ENCODE assay signal across 8 cellular contexts in genomic region chr9:12640021-12640587, GRCh38. TPM values are rescaled to one million over a fixed set of nuclear protein-coding genes. Genes with fewer than 3 reads are reported as not detected.
DNase-seq lines count a peak whose midpoint lies in the region; ATAC-seq and FAIRE-seq lines count a peak whose summit lies in the region.

No MANE protein-coding gene starts in this region.

- in situ Hi-C loops in SK-MEL-5 (cut with HindIII; ENCODE audit: low pct_unique_long_range_greater_than_20kb, low sequenced_read_pairs), result no loop called here

- H3K9me3 Mint-ChIP-seq in activated CD4-positive, alpha-beta memory T cell treated with anti-CD3 and anti-CD28 coated beads for 36 hours, result peaks cover 28% of the 10 kb centered on the region

- peak; percentile 23 for DNase-seq in GM03348 (ENCODE audit: low spot score)
- peak; percentile 57 for DNase-seq in LoVo (ENCODE audit: low spot score)
- DNase-seq in SK-MEL-5 (ENCODE audit: low read depth, low spot score), result peak; percentile 80
- DNase-seq in left cardiac atrium, result no peak
- DNase-seq in urothelium cell line (ENCODE audit: low spot score), result peak; percentile 2
- DNase-seq in activated CD4-positive, alpha-beta memory T cell treated with anti-CD3 and anti-CD28 coated beads for 36 hours, result no peak

- H3K4me3 Mint-ChIP-seq in activated CD4-positive, alpha-beta memory T cell treated with anti-CD3 and anti-CD28 coated beads for 36 hours, result no peak overlapping the region

- ATAC-seq in left cardiac atrium (peak; percentile 48 to 50), GM18873 (IDR thresholded peaks at IDR 0.05; ENCODE audit: low FRiP score, unreplicated experiment) (no peak), GM18502 (IDR thresholded peaks at IDR 0.05; ENCODE audit: poor library complexity, unreplicated experiment) (no peak)

- H3K4me1 Mint-ChIP-seq in activated CD4-positive, alpha-beta memory T cell treated with anti-CD3 and anti-CD28 coated beads for 36 hours (ENCODE audit: low read depth), result no peaks in the 10 kb centered on the region

- H3K36me3 Mint-ChIP-seq in activated CD4-positive, alpha-beta memory T cell treated with anti-CD3 and anti-CD28 coated beads for 36 hours, result no peaks in the 10 kb centered on the region

- CTCF ChIA-PET in activated CD4-positive, alpha-beta memory T cell treated with anti-CD3 and anti-CD28 coated beads for 36 hours (lab: Charles Lee), result interaction anchor here (0.6 kb wide), 1 partner anchor 342 kb away, joined by 3 read pairs; no protein-coding TSS in a partner anchor

- H3K27me3 Mint-ChIP-seq in activated CD4-positive, alpha-beta memory T cell treated with anti-CD3 and anti-CD28 coated beads for 36 hours, result no peaks in the 10 kb centered on the region

- no peak for FAIRE-seq in urothelium cell line (lab: Jason Lieb, UNC)

- POLR2A ChIA-PET in activated CD4-positive, alpha-beta memory T cell treated with anti-CD3 and anti-CD28 coated beads for 36 hours (lab: Charles Lee), result no interaction called here

- intact Hi-C loops in left cardiac atrium (cut with DNase I), result no loop called here
- intact Hi-C loops in activated CD4-positive, alpha-beta memory T cell treated with anti-CD3 and anti-CD28 coated beads for 36 hours (cut with micrococcal nuclease), result no loop called here

- no peak overlapping the region for H3K27ac Mint-ChIP-seq in activated CD4-positive, alpha-beta memory T cell treated with anti-CD3 and anti-CD28 coated beads for 36 hours

RNA-seq across cellular contexts. Expression of gene TYRP1, which starts 53.1 kb away (rescaled TPM):
- 1,105 and 1,258 TPM in 2 replicates for total RNA-seq in SK-MEL-5 (2014; rRNA removed; shearing (Covaris generic))
- polyA plus RNA-seq in SK-MEL-5 (2015; cell fraction: cytosol; rRNA removed), result 457 and 517 TPM in 2 replicates
- polyA plus RNA-seq in SK-MEL-5 (2015; cell fraction: nucleus; rRNA removed), result 286 and 313 TPM in 2 replicates
- 10 to 100 TPM; 31.0 to 32.8 TPM for total RNA-seq in left cardiac atrium
- total RNA-seq in activated CD4-positive, alpha-beta memory T cell treated with anti-CD3 and anti-CD28 coated beads for 36 hours, result not detected

Comparison
In these comparisons a context has a peak if more than half of its experiments do, and no peak if none do; other contexts are left out.
1. DNase-seq: peak in GM03348 (single experiment), LoVo (single experiment), SK-MEL-5 (single experiment) and urothelium cell line (single experiment); none in left cardiac atrium (single experiment) and activated CD4-positive, alpha-beta memory T cell treated with anti-CD3 and anti-CD28 coated beads for 36 hours (single experiment).
2. ATAC-seq: peak in left cardiac atrium (2 of 2); none in GM18873 (single experiment) and GM18502 (single experiment).
3. RNA of gene TYRP1, which starts 53.1 kb away (total RNA-seq): 1,105 to 1,258 TPM in SK-MEL-5; 31.0 to 32.8 TPM in left cardiac atrium and not detected in activated CD4-positive, alpha-beta memory T cell treated with anti-CD3 and anti-CD28 coated beads for 36 hours; every median in the first group is over 10 times any median in the second.